Comparison of ENCODE assay signal across 8 cellular contexts in genomic region chr1:169329383-169329782, GRCh38.
"Had no signal": no experiment of that assay in that cellular context is flagged by ENCODE, and none has a peak within 500 bp of the region (broad histone marks: within the 10 kb centered on the region; RNA-seq: fewer than 3 reads in every experiment).

No MANE protein-coding gene starts in this region.

- H3K9ac ChIP-seq: KMS-11 had no signal

- DNase-seq: H9, HCEC 1CT, IMR-90, KBM-7 had no signal

- H3K27ac Mint-ChIP-seq: GM23338, H9 had no signal

- H3K27ac ChIP-seq: HL-60, KMS-11 had no signal

- H3K4me3 Mint-ChIP-seq: GM23338, H9 had no signal

- H2AFZ ChIP-seq: GM23338 had no signal

- FAIRE-seq: H1 had no signal

- H3K4me3 ChIP-seq: GM23338 had no signal

- ATAC-seq: GM23338 had no signal

- H3K4me2 ChIP-seq: GM23338, KMS-11 had no signal
